1 cellular context compared by ENCODE assay signal in genomic region chr17:7685533-7686220, GRCh38.
TF ChIP-seq lines count a peak whose summit lies in the region.

No MANE protein-coding gene starts in this region.

TF ChIP-seq in HEK293, 187 proteins besides CTCF, POLR2A, EP300 and RAD21 (continued from another document and continues in another):
- TF ChIP-seq ZNF148 (tag by site-specific recombination; IDR thresholded peaks at IDR 0.05; ENCODE audit: borderline replicate concordance) (no peak), ZNF501 (tag by site-specific recombination; IDR thresholded peaks at IDR 0.05) (no peak; the same call in none of the 2 replicates), GLIS2 (tag by site-specific recombination; IDR thresholded peaks at IDR 0.05) (peak; percentile 82), ZNF530 (tag by site-specific recombination; IDR thresholded peaks at IDR 0.05; ENCODE audit: low read depth) (no peak), ELK4 (IDR thresholded peaks at IDR 0.05; ENCODE audit: borderline replicate concordance, low read depth, low read length) (no peak), MEIS1 (CRISPR knock-in tag; IDR thresholded peaks at IDR 0.05; ENCODE audit: borderline replicate concordance) (no peak), ZNF658 (tag by site-specific recombination; IDR thresholded peaks at IDR 0.05) (no peak), GFI1B (tag by site-specific recombination; IDR thresholded peaks at IDR 0.05) (no peak), ZSCAN18 (tag by site-specific recombination; IDR thresholded peaks at IDR 0.05) (no peak), BCL6B (tag by site-specific recombination; IDR thresholded peaks at IDR 0.05) (no peak), ZNF133 (tag by site-specific recombination; IDR thresholded peaks at IDR 0.05) (no peak), TRIM28 (IDR thresholded peaks at IDR 0.05; ENCODE audit: borderline replicate concordance, low read length) (no peak), ZNF521 (tag by site-specific recombination; IDR thresholded peaks at IDR 0.05) (no peak), ZNF266 (tag by site-specific recombination; IDR thresholded peaks at IDR 0.05; ENCODE audit: low read depth) (no peak), ZNF513 (tag by site-specific recombination; IDR thresholded peaks at IDR 0.05) (no peak), EGR2 (tag by site-specific recombination; IDR thresholded peaks at IDR 0.05; ENCODE audit: low read depth) (no peak), ZNF544 (tag by site-specific recombination; IDR thresholded peaks at IDR 0.05) (no peak), HIC1 (tag by site-specific recombination; IDR thresholded peaks at IDR 0.05) (no peak), ZBTB6 (tag by site-specific recombination; IDR thresholded peaks at IDR 0.05) (no peak), ZNF121 (tag by site-specific recombination; IDR thresholded peaks at IDR 0.05) (no peak), KLF10 (tag by site-specific recombination; IDR thresholded peaks at IDR 0.05) (no peak), ZSCAN23 (tag by site-specific recombination; IDR thresholded peaks at IDR 0.05) (no peak), ZNF292 (tag by site-specific recombination; IDR thresholded peaks at IDR 0.05; ENCODE audit: borderline replicate concordance, low read depth) (no peak), GLI2 (tag by site-specific recombination; IDR thresholded peaks at IDR 0.05; ENCODE audit: borderline replicate concordance, low read depth) (no peak), PATZ1 (tag by site-specific recombination; IDR thresholded peaks at IDR 0.05) (peak; percentile 55), ZNF404 (tag by site-specific recombination; IDR thresholded peaks at IDR 0.05) (no peak), ZNF664 (tag by site-specific recombination; IDR thresholded peaks at IDR 0.05) (no peak), ZBTB17 (tag by site-specific recombination; IDR thresholded peaks at IDR 0.05) (peak; percentile 98), ZNF311 (tag by site-specific recombination; IDR thresholded peaks at IDR 0.05; ENCODE audit: borderline replicate concordance) (no peak), HOXA7 (CRISPR knock-in tag; IDR thresholded peaks at IDR 0.05; ENCODE audit: borderline replicate concordance) (no peak), ZNF10 (tag by site-specific recombination; IDR thresholded peaks at IDR 0.05) (no peak), ZNF518A (tag by site-specific recombination; conservative IDR thresholded peaks at IDR 0.05; ENCODE audit: low read depth) (no peak; the same call in 1 of the 2 replicates), ZBTB21 (tag by site-specific recombination; IDR thresholded peaks at IDR 0.05) (peak; percentile 69; the same call in 1 of the 2 replicates), ZNF623 (tag by site-specific recombination; IDR thresholded peaks at IDR 0.05) (peak; percentile 16; the same call in 1 of the 2 replicates), INSM2 (tag by site-specific recombination; IDR thresholded peaks at IDR 0.05) (no peak), ZNF548 (tag by site-specific recombination; IDR thresholded peaks at IDR 0.05) (no peak), ZNF704 (tag by site-specific recombination; IDR thresholded peaks at IDR 0.05) (no peak)
